ENCODE assay signal across 8 cellular contexts in the genomic region with DNA sequence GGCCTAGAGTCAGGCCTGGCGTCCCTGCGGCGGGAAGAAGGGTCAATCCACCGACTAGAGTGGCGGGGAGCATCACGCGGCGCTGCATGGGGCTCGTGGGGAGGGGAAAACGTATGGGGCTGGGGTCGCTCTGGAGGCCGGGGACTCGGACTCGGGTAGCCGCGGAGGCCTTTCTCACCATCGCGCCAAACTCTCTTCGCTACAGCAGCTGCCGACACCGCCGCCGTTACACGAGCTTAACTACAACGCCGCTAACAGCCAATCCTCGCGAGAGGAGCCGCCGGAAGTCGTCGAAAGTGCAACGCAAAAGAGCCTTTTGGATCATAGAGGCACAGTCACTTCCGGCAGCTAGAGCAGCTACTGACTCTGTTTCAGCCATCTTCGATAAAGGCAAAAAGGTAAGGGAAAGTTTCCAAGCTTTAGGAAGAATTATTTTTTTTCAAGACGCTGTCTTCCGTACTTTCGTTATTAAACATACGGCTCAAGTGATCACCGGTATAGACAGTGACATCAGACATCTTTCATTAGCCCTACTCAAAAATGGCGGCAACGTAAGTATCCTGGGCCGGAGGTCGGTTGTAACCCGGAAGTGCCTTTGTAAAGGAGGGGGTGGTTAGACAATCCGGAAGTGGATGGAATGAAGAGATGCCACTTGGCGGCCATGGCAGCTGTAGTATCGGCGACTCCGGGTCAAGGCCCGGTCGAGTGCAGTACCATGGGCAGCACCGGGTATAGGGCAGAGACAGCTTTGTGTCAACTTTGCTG. TPM values are rescaled to one million over a fixed set of nuclear protein-coding genes. Genes with fewer than 3 reads are reported as not detected.
DNase-seq lines count a peak whose midpoint lies in the region; ATAC-seq and TF ChIP-seq lines count a peak whose summit lies in the region.

A gene (minus strand): TSS at position 247 of the 765 bp plus-strand sequence. CDS start 66 bp downstream, at position 181.
A gene with protein sequence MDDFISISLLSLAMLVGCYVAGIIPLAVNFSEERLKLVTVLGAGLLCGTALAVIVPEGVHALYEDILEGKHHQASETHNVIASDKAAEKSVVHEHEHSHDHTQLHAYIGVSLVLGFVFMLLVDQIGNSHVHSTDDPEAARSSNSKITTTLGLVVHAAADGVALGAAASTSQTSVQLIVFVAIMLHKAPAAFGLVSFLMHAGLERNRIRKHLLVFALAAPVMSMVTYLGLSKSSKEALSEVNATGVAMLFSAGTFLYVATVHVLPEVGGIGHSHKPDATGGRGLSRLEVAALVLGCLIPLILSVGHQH (plus strand): TSS at position 640 of the 765 bp plus-strand sequence. CDS start 678 bp downstream, outside the sequence.

- no peaks in the 10 kb centered on the region for H3K27me3 ChIP-seq in mononuclear cell (ENCODE audit: insufficient read depth, low read length)

- peak; percentile 99 for DNase-seq in DMS 273 treated with DMSO at 0.1 percent for 48 hours (lab: John Stamatoyannopoulos, UW)
- DNase-seq in OCI-M2 (lab: John Stamatoyannopoulos, UW; ENCODE audit: unreplicated experiment) = peak; percentile 92
- peak; percentile 91 for DNase-seq in activated T-cell treated with anti-CD3 and anti-CD28 coated beads for 4 hours
- DNase-seq in epithelial cell of esophagus (ENCODE audit: low read depth) = peak; percentile 97
- DNase-seq in stimulated activated CD8-positive, alpha-beta memory T cell treated with anti-CD3 and anti-CD28 coated beads, Interleukin-4, amount 100 ng/mL, for 1 hour (ENCODE audit: low read depth in 2 of 2, low spot score in 1 of 2) = peak; percentile 80 to 89

- peak; percentile 5 for TF ChIP-seq CTCF in epithelial cell of esophagus (IDR thresholded peaks at IDR 0.05; ENCODE audit: insufficient read depth, low read depth, low read length, missing control alignments)

- H3K4me1 Mint-ChIP-seq in IgD-negative memory B cell = peaks cover 36 to 54% (median 39%) of the 10 kb centered on the region in 3 donors

- ATAC-seq in GM21529 (IDR thresholded peaks at IDR 0.05; ENCODE audit: unreplicated experiment) = peak; percentile 88

- H3K27ac Mint-ChIP-seq in IgD-negative memory B cell = peak within 1 kb of the TSS; percentile 96 to 100 (median 99)

- H3K4me3 ChIP-seq in epithelial cell of esophagus (ENCODE audit: low read length) (peak within 1 kb of the TSS; percentile 98), mononuclear cell (ENCODE audit: low read length) (peak within 1 kb of the TSS; percentile 67)

- H3K9me3 Mint-ChIP-seq in IgD-negative memory B cell = no peaks in the 10 kb centered on the region

- peaks cover 5% of the 10 kb centered on the region for H3K36me3 Mint-ChIP-seq in IgD-negative memory B cell

- H3K4me1 ChIP-seq in mononuclear cell (ENCODE audit: insufficient read depth, low read length) = peaks cover 51% of the 10 kb centered on the region

- peak within 1 kb of the TSS; percentile 97 to 100 (median 98) for H3K4me3 Mint-ChIP-seq in IgD-negative memory B cell

- no peaks in the 10 kb centered on the region for H3K9me3 ChIP-seq in mononuclear cell (ENCODE audit: low read depth, low read length)

- H3K27me3 Mint-ChIP-seq in IgD-negative memory B cell = no peaks in the 10 kb centered on the region

RNA-seq across cellular contexts. Expression of the first gene that starts in this region (rescaled TPM):
- 72.1 TPM for polyA plus RNA-seq in IgD-negative memory B cell
- 61.7 TPM for total RNA-seq in mononuclear cell

RNA-seq across cellular contexts. Expression of the second gene that starts in this region (rescaled TPM):
- 14.7 TPM for polyA plus RNA-seq in IgD-negative memory B cell
- total RNA-seq in mononuclear cell = 37.2 TPM

Comparison
In these comparisons a context has a peak if more than half of its experiments do, and no peak if none do; other contexts are left out.
1. Peak in every context shown above with its lines: DNase-seq, ATAC-seq and H3K4me3 ChIP-seq.